In the genomic region with DNA sequence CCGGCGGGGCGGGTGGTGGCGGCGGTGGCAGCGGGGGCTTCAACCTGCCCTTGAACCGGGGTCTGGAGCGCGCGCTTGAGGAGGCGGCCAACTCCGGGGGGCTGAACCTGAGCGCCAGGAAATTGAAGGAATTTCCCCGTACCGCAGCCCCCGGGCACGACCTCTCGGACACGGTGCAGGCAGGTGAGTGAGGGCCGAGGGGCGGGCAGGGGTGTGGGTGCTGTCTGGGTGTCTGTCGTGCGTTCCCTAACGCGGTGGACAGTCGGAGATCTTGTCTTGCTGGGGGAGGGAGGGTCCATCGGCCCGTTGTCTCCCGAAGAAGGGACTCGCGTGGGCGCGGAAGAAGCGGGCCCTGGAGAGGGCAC, we compare ENCODE assay signal across 8 cellular contexts. TPM values are rescaled to one million over a fixed set of nuclear protein-coding genes. Genes with fewer than 3 reads are reported as not detected.
DNase-seq lines count a peak whose midpoint lies in the region; ATAC-seq, FAIRE-seq and TF ChIP-seq lines count a peak whose summit lies in the region.

No MANE protein-coding gene starts in this region.

- 0 out of 2 replicates have a peak, but pooled peaks cover 3% of the 10 kb centered on the region for H3F3A ChIP-seq in GM23338 (replicated peaks; ENCODE audit: low read depth)
- H3F3A ChIP-seq in SU-DHL-6 (ENCODE audit: insufficient read depth), result peaks cover 22% of the 10 kb centered on the region

- H3K36me3 ChIP-seq in GM23338 (ENCODE audit: insufficient read depth) (no peaks in the 10 kb centered on the region), SU-DHL-6 (ENCODE audit: low read length) (no peaks in the 10 kb centered on the region), esophagus squamous epithelium (no peaks in the 10 kb centered on the region), pancreas (no peaks in the 10 kb centered on the region)

- H3K27me3 ChIP-seq in GM23338 (ENCODE audit: insufficient read depth) (peaks cover 18% of the 10 kb centered on the region), SU-DHL-6 (ENCODE audit: low read length) (no peaks in the 10 kb centered on the region), esophagus squamous epithelium (peaks cover 0 to 6% (median 0%) of the 10 kb centered on the region in 4 donors), pancreas (no peaks in the 10 kb centered on the region)

- no peak overlapping the region for H3K27ac Mint-ChIP-seq in GM23338

- peaks cover 19% of the 10 kb centered on the region for H3K4me1 ChIP-seq in GM23338 (ENCODE audit: insufficient read depth)
- peaks cover 11 to 41% (median 21%) of the 10 kb centered on the region in 3 donors for H3K4me1 ChIP-seq in esophagus squamous epithelium
- H3K4me1 ChIP-seq in pancreas, result no peaks in the 10 kb centered on the region

- H3K9me3 ChIP-seq in SU-DHL-6 (ENCODE audit: insufficient read depth, low read length) (no peaks in the 10 kb centered on the region), esophagus squamous epithelium (no peaks in the 10 kb centered on the region), pancreas (no peaks in the 10 kb centered on the region)

- DNase-seq in AG09309 (ENCODE audit: low read depth) (no peak), GM23338 (ENCODE audit: low spot score) (peak; percentile 51), esophagus squamous epithelium (lab: John Stamatoyannopoulos, UW) (no peak), pancreas (peak in 3 of 6 donors; percentile 20 to 59 (median 25)), islet precursor cell (no peak)

- TF ChIP-seq POLR2A in esophagus squamous epithelium (IDR thresholded peaks at IDR 0.05), result no peak

- H3K27ac ChIP-seq in GM23338 (ENCODE audit: low read depth) (no peak overlapping the region), SU-DHL-6 (ENCODE audit: low read depth, low read length) (peak overlapping the region; percentile 61), esophagus squamous epithelium (peak overlapping the region; percentile 86 to 96 (median 94)), pancreas (peak overlapping the region; percentile 67 to 86 (median 77))

- no peaks in the 10 kb centered on the region for H3K36me3 Mint-ChIP-seq in GM23338 (ENCODE audit: low read depth)

- ATAC-seq in GM23338, result peak; percentile 27
- peak; percentile 9 to 28 (median 13) for ATAC-seq in pancreas
- no peak for ATAC-seq in HG02870 (IDR thresholded peaks at IDR 0.05; ENCODE audit: unreplicated experiment)
- no peak for ATAC-seq in GM18520 (IDR thresholded peaks at IDR 0.05; ENCODE audit: unreplicated experiment)

- H4K20me1 ChIP-seq in GM23338 (replicated peaks; ENCODE audit: insufficient read depth) (peaks cover 9% of the 10 kb centered on the region; the same call in 1 of the 2 replicates), SU-DHL-6 (ENCODE audit: low read depth, low read length) (peaks cover 15% of the 10 kb centered on the region; the same call in 1 of the 2 replicates)

- H3K9me3 Mint-ChIP-seq in GM23338, result no peaks in the 10 kb centered on the region

- peaks cover 21% of the 10 kb centered on the region for H3K27me3 Mint-ChIP-seq in GM23338 (ENCODE audit: insufficient read depth, low read depth, poor library complexity)

- peak overlapping the region; percentile 95 for H3K9ac ChIP-seq in SU-DHL-6 (ENCODE audit: low read length)

- H3K4me2 ChIP-seq in GM23338, result peak overlapping the region; percentile 100
- peak overlapping the region; percentile 67 for H3K4me2 ChIP-seq in SU-DHL-6 (ENCODE audit: low read depth, low read length, poor library complexity, severe bottlenecking)

- H2AFZ ChIP-seq in GM23338 (peak overlapping the region; percentile 87), SU-DHL-6 (ENCODE audit: low read depth, low read length, severe bottlenecking) (peak overlapping the region; percentile 29)

- 0% methylated on average over 1 of the region's 34 CpGs; no CpG with 5 or more reads in 1 of the 2 donors for WGBS in esophagus squamous epithelium, 2 donors
- WGBS in pancreas, 2 donors, result 0% methylated on average over 29 to 34 of the region's 34 CpGs

- no peak for FAIRE-seq in pancreas (lab: Jason Lieb, UNC)

- peaks cover 41% of the 10 kb centered on the region for H3K79me2 ChIP-seq in GM23338 (replicated peaks; ENCODE audit: insufficient read depth)
- peaks cover 52% of the 10 kb centered on the region for H3K79me2 ChIP-seq in SU-DHL-6 (ENCODE audit: insufficient read depth, low read length)

- H3K9me2 ChIP-seq in GM23338 (ENCODE audit: insufficient read depth) (no peaks in the 10 kb centered on the region), SU-DHL-6 (replicated peaks; ENCODE audit: insufficient read depth, low read length) (no peaks in the 10 kb centered on the region)

- TF ChIP-seq CTCF in AG09309 (IDR thresholded peaks at IDR 0.05; ENCODE audit: control insufficient read depth, insufficient read depth, low read depth, low read length, missing control alignments), result no peak
- no peak for TF ChIP-seq CTCF in GM23338 (conservative IDR thresholded peaks at IDR 0.05; ENCODE audit: low read depth in 2 of 2)
- no peak for TF ChIP-seq CTCF in SU-DHL-6 (IDR thresholded peaks at IDR 0.05; ENCODE audit: insufficient read depth, low read length, poor library complexity, severe bottlenecking)
- no peak for TF ChIP-seq CTCF in esophagus squamous epithelium (IDR thresholded peaks at IDR 0.05)
- TF ChIP-seq CTCF in pancreas (IDR thresholded peaks at IDR 0.05), result no peak

- intact Hi-C loops in esophagus squamous epithelium (cut with DNase I), result loop anchor here (5.0 to 10.0 kb wide), 2 partner anchors 141 to 169 kb away; no protein-coding TSS in a partner anchor
- intact Hi-C loops in pancreas (cut with DNase I), result loop anchor here in 2 of 3 donors (5.0 kb wide), 2 partner anchors 164 to 169 kb away; no protein-coding TSS in a partner anchor

- H3K4me3 ChIP-seq in AG09309 (ENCODE audit: control insufficient read depth, low read depth, low read length) (peak overlapping the region; percentile 89), GM23338 (peak overlapping the region; percentile 90), SU-DHL-6 (ENCODE audit: insufficient read depth, low read length, poor library complexity, severe bottlenecking) (peak overlapping the region; percentile 91), esophagus squamous epithelium (peak overlapping the region; percentile 86 to 98 (median 92)), pancreas (peak overlapping the region; percentile 72 to 95 (median 91))

- peaks cover 22% of the 10 kb centered on the region; the same call in 2 of the 3 replicates for H3K4me1 Mint-ChIP-seq in GM23338

- H3K4me3 Mint-ChIP-seq in GM23338, result peak overlapping the region; percentile 92

TF ChIP-seq in GM23338, 12 proteins besides CTCF, POLR2A, EP300 and RAD21 (continues in another document):
- TF ChIP-seq ZNF331 (CRISPR knock-in tag; IDR thresholded peaks at IDR 0.05; ENCODE audit: low read depth) (no peak), STAT1 (IDR thresholded peaks at IDR 0.05; ENCODE audit: unreplicated experiment) (no peak), JUNB (IDR thresholded peaks at IDR 0.05; ENCODE audit: unreplicated experiment) (no peak), EZH2 (IDR thresholded peaks at IDR 0.05; ENCODE audit: low read depth, unreplicated experiment) (no peak), POLR2AphosphoS5 (IDR thresholded peaks at IDR 0.05; ENCODE audit: low read depth) (no peak), CREB1 (CRISPR knock-in tag; IDR thresholded peaks at IDR 0.05; ENCODE audit: low read depth) (no peak), EZH2phosphoT487 (IDR thresholded peaks at IDR 0.05; ENCODE audit: unreplicated experiment) (no peak), ZNF114 (CRISPR knock-in tag; IDR thresholded peaks at IDR 0.05) (no peak)
- TF ChIP-seq, protein P1, sequence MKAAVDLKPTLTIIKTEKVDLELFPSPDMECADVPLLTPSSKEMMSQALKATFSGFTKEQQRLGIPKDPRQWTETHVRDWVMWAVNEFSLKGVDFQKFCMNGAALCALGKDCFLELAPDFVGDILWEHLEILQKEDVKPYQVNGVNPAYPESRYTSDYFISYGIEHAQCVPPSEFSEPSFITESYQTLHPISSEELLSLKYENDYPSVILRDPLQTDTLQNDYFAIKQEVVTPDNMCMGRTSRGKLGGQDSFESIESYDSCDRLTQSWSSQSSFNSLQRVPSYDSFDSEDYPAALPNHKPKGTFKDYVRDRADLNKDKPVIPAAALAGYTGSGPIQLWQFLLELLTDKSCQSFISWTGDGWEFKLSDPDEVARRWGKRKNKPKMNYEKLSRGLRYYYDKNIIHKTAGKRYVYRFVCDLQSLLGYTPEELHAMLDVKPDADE (IDR thresholded peaks at IDR 0.05), result no peak
- TF ChIP-seq, protein P2, sequence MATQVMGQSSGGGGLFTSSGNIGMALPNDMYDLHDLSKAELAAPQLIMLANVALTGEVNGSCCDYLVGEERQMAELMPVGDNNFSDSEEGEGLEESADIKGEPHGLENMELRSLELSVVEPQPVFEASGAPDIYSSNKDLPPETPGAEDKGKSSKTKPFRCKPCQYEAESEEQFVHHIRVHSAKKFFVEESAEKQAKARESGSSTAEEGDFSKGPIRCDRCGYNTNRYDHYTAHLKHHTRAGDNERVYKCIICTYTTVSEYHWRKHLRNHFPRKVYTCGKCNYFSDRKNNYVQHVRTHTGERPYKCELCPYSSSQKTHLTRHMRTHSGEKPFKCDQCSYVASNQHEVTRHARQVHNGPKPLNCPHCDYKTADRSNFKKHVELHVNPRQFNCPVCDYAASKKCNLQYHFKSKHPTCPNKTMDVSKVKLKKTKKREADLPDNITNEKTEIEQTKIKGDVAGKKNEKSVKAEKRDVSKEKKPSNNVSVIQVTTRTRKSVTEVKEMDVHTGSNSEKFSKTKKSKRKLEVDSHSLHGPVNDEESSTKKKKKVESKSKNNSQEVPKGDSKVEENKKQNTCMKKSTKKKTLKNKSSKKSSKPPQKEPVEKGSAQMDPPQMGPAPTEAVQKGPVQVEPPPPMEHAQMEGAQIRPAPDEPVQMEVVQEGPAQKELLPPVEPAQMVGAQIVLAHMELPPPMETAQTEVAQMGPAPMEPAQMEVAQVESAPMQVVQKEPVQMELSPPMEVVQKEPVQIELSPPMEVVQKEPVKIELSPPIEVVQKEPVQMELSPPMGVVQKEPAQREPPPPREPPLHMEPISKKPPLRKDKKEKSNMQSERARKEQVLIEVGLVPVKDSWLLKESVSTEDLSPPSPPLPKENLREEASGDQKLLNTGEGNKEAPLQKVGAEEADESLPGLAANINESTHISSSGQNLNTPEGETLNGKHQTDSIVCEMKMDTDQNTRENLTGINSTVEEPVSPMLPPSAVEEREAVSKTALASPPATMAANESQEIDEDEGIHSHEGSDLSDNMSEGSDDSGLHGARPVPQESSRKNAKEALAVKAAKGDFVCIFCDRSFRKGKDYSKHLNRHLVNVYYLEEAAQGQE (IDR thresholded peaks at IDR 0.05; ENCODE audit: unreplicated experiment), result no peak

RNA-seq across cellular contexts. Expression of a gene that starts 0.5 kb away (rescaled TPM):
- total RNA-seq in GM23338 (2014; rRNA removed; shearing (Covaris generic)), result 8.0 and 9.2 TPM in 2 replicates
- polyA plus RNA-seq in GM23338 (2016; fragmentation: Nextera tagmentation; extraction: Ambion mirVana) (3.1 and 3.9 TPM in 2 replicates), pancreas (1 to 10 TPM; 2.0 to 3.4 TPM)
- total RNA-seq in esophagus squamous epithelium (10 to 100 TPM in 1 of 4 donors, 1 to 10 TPM in 3; 5.0 to 20.4 (median 7.4) TPM), pancreas (10 to 100 TPM in 1 of 6 donors, 1 to 10 TPM in 5; 3.0 to 10.5 (median 4.2) TPM)

Comparison
In these comparisons a context has a peak if more than half of its experiments do, and no peak if none do; other contexts are left out.
1. ATAC-seq: peak in GM23338 (single experiment) and pancreas (4 of 4); none in HG02870 (single experiment) and GM18520 (single experiment).
2. Peak in every context shown above with its lines, with median percentiles within 50 percentile points of each other: H3K4me3 ChIP-seq.